Comparison of ENCODE assay signal across 25 cellular contexts in the genomic region with DNA sequence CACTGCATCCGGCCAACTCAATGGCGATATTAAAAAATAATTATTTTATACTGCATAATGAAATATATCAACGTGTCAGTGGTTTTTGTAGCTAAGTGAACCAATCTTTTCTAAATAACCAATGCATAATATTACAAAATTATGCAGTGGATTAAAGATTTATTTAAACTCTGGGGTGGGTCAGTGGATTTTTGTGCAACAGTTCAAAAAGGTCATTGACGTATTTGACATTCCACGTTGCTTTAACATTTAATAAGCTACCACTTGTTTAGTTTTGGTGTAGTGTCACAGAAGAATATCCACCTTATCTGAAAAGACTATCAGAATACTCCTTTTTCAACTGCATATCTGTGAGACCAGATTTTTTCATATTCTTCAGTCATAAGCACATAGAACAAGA. TPM values are rescaled to one million over a fixed set of nuclear protein-coding genes. Genes with fewer than 3 reads are reported as not detected.
"Had no signal": no experiment of that assay in that cellular context is flagged by ENCODE, and none has a peak within 500 bp of the region (broad histone marks: within the 10 kb centered on the region; RNA-seq: fewer than 3 reads in every experiment).

No MANE protein-coding gene starts in this region.

- H2AFZ ChIP-seq: neural progenitor cell had no signal

- H3K27ac Mint-ChIP-seq: dendritic cell treated with granulocyte-macrophage colony-stimulating factor and Interleukin-4, amounts not matched to agents 40 ng/mL and 50 ng/mL, for 4 days; endodermal cell; naive thymus-derived CD8-positive, alpha-beta T cell; neural progenitor cell; stimulated activated effector memory CD8-positive, alpha-beta T cell treated with anti-CD3 and anti-CD28 coated beads, Interleukin-12 subunit alpha, Interleukin-12 subunit beta, amount 100 ng/mL, for 72 hours had no signal

- H3K27me3 ChIP-seq: colonic mucosa, gastrocnemius medialis, neural progenitor cell, right atrium auricular region, sigmoid colon, stomach, thyroid gland, vagina had no signal

- H3K9me3 Mint-ChIP-seq: endodermal cell; naive thymus-derived CD8-positive, alpha-beta T cell; neural progenitor cell had no signal

- H3K4me1 ChIP-seq: colonic mucosa, prostate gland had no signal

- H3K27ac ChIP-seq: colonic mucosa, epithelial cell of prostate, gastrocnemius medialis, neural progenitor cell, prostate gland, right atrium auricular region, stomach, thyroid gland, vagina had no signal

- ATAC-seq: esophagus mucosa; gastrocnemius medialis; left lobe of liver; naive thymus-derived CD8-positive, alpha-beta T cell; stimulated activated effector memory CD8-positive, alpha-beta T cell treated with anti-CD3 and anti-CD28 coated beads, Interleukin-12 subunit alpha, Interleukin-12 subunit beta, amount 100 ng/mL, for 72 hours had no signal

- H3K9me3 ChIP-seq: colonic mucosa, gastrocnemius medialis, prostate gland, right atrium auricular region, sigmoid colon, stomach, thyroid gland, vagina had no signal

- H3K4me3 ChIP-seq: colonic mucosa, gastrocnemius medialis, prostate gland, right atrium auricular region, sigmoid colon, thyroid gland, vagina had no signal

- DNase-seq: colonic mucosa; effector CD8-positive, alpha-beta T cell; endodermal cell; foreskin fibroblast; gastrocnemius medialis; head of caudate nucleus; kidney; mesendoderm; naive thymus-derived CD8-positive, alpha-beta T cell; sigmoid colon; stimulated activated CD4-positive, alpha-beta T cell treated with anti-CD3 and anti-CD28 coated beads, Interleukin-2, amount 100 ng/mL, for 24 hours; stimulated activated CD4-positive, alpha-beta T cell treated with anti-CD3 and anti-CD28 coated beads, Interleukin-4, amount 100 ng/mL, for 24 hours; stimulated activated naive CD4-positive, alpha-beta T cell treated with Interleukin-2 at 50 U/mL for 16 hours; stomach; thyroid gland; trophoblast cell had no signal

- H3K36me3 ChIP-seq: colonic mucosa had no signal

- H3K4me3 Mint-ChIP-seq: dendritic cell treated with granulocyte-macrophage colony-stimulating factor and Interleukin-4, amounts not matched to agents 40 ng/mL and 50 ng/mL, for 4 days; neural progenitor cell had no signal

RNA-seq across cellular contexts. Expression of gene PTPN21, which starts 10.6 kb away (rescaled TPM):
- total RNA-seq: naive thymus-derived CD8-positive, alpha-beta T cell had no signal
- polyA plus RNA-seq: naive thymus-derived CD8-positive, alpha-beta T cell had no signal
